ENCODE assay signal across 25 cellular contexts in the genomic region with DNA sequence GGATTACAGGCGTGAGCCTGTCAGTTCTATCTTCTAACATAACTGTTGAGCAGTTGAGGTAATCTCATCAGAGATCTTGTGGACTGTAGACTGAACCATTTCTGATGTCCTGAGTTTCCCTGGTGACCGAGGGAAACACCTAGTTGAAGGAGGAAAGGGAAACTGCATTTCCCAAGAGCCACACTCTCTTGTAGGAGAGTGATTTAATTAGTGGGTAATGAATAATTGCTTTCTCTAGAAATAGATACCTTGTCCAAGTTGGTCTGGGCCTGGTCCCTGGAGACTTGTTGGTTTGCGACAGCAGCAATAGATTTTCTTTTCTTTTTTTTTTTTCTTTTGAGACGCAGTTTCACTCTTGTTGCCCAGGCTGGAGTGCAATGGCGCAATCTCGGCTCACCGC.
"Had no signal": no experiment of that assay in that cellular context is flagged by ENCODE, and none has a peak within 500 bp of the region (broad histone marks: within the 10 kb centered on the region; RNA-seq: fewer than 3 reads in every experiment).

No MANE protein-coding gene starts in this region.

- DNase-seq: activated CD4-positive, alpha-beta T cell treated with anti-CD3 and anti-CD28 coated beads for 4 hours; activated CD4-positive, alpha-beta T cell treated with anti-CD3 and anti-CD28 coated beads, Interleukin-2, amount 50 U/mL, for 48 hours; activated CD8-positive, alpha-beta memory T cell treated with anti-CD3 and anti-CD28 coated beads for 24 hours; activated gamma-delta T cell; activated naive CD4-positive, alpha-beta T cell treated with anti-CD3 and anti-CD28 coated beads, Interleukin-2, amount 50 U/mL, for 16 hours; activated T-cell treated with anti-CD3 and anti-CD28 coated beads, Interleukin-2, amount 50 U/mL, for 1 hour; central memory CD4-positive, alpha-beta T cell; effector CD8-positive, alpha-beta T cell; gastrocnemius medialis; glutamatergic neuron; islet precursor cell; left ventricle myocardium inferior; mesendoderm; posterior cingulate gyrus; right lobe of liver; stimulated activated CD4-positive, alpha-beta T cell treated with anti-CD3 and anti-CD28 coated beads, Interleukin-12 subunit alpha, Interleukin-12 subunit beta, amount 100 ng/mL, for 4 hours; stimulated activated CD4-positive, alpha-beta T cell treated with anti-CD3 and anti-CD28 coated beads, Interleukin-4, amount 100 ng/mL, for 1 hour; stimulated activated naive CD8-positive, alpha-beta T cell treated with anti-CD3 and anti-CD28 coated beads, Interleukin-15, Interleukin-2, amounts not matched to agents 100 U/mL and 50 U/mL, for 24 hours; T-cell; uterus had no signal

- H3K27me3 Mint-ChIP-seq: natural killer cell treated with Interleukin-12 subunit alpha and Interleukin-12 subunit beta and Interleukin-15 and Interleukin-18, amount 100 ng/mL, for 72 hours; T-cell; type B pancreatic cell had no signal

- H3K9me3 ChIP-seq: gastrocnemius medialis, left ventricle myocardium inferior, right lobe of liver, uterus had no signal

- H3K4me1 ChIP-seq: gastrocnemius medialis, uterus had no signal

- H3K36me3 Mint-ChIP-seq: natural killer cell treated with Interleukin-12 subunit alpha and Interleukin-12 subunit beta and Interleukin-15 and Interleukin-18, amount 100 ng/mL, for 72 hours had no signal

- H3K27ac Mint-ChIP-seq: activated T-helper 1 cell treated with anti-CD3 and anti-CD28 coated beads, Interleukin-12 subunit alpha, Interleukin-12 subunit beta, Interleukin-2, Interleukin-4 antibody, amounts not matched to agents 30 ng/mL and 10 ng/mL and 1 ng/mL, durations not matched to agents 14 hours and 24 hours and 36 hours; natural killer cell treated with Interleukin-12 subunit alpha and Interleukin-12 subunit beta and Interleukin-15 and Interleukin-18, amount 100 ng/mL, for 72 hours; T-cell; T-helper 2 cell treated with Interferon-gamma antibody and Interleukin-4, amounts not matched to agents 5 μg/mL and 100 μg/mL, for 36 hours had no signal

- H3K27ac ChIP-seq: gastrocnemius medialis, left ventricle myocardium inferior, right lobe of liver had no signal

- H3K36me3 ChIP-seq: uterus had no signal

- ATAC-seq: natural killer cell treated with Interleukin-12 subunit alpha and Interleukin-12 subunit beta and Interleukin-15 and Interleukin-18, amount 100 ng/mL, for 72 hours; stimulated activated naive CD8-positive, alpha-beta T cell treated with anti-CD3 and anti-CD28 coated beads, Interleukin-15, Interleukin-2, amounts not matched to agents 100 U/mL and 50 U/mL, for 24 hours; T-cell had no signal

- H3K4me3 ChIP-seq: gastrocnemius medialis, left ventricle myocardium inferior, lung, right lobe of liver, uterus had no signal

- H3K4me3 Mint-ChIP-seq: activated T-helper 1 cell treated with anti-CD3 and anti-CD28 coated beads, Interleukin-12 subunit alpha, Interleukin-12 subunit beta, Interleukin-2, Interleukin-4 antibody, amounts not matched to agents 30 ng/mL and 10 ng/mL and 1 ng/mL, durations not matched to agents 14 hours and 24 hours and 36 hours; natural killer cell treated with Interleukin-12 subunit alpha and Interleukin-12 subunit beta and Interleukin-15 and Interleukin-18, amount 100 ng/mL, for 72 hours; T-cell; T-helper 2 cell treated with Interferon-gamma antibody and Interleukin-4, amounts not matched to agents 5 μg/mL and 100 μg/mL, for 36 hours had no signal

- H3K27me3 ChIP-seq: gastrocnemius medialis, right lobe of liver, uterus had no signal

- H3K9me3 Mint-ChIP-seq: activated T-helper 1 cell treated with anti-CD3 and anti-CD28 coated beads, Interleukin-12 subunit alpha, Interleukin-12 subunit beta, Interleukin-2, Interleukin-4 antibody, amounts not matched to agents 30 ng/mL and 10 ng/mL and 1 ng/mL, durations not matched to agents 14 hours and 24 hours and 36 hours; natural killer cell treated with Interleukin-12 subunit alpha and Interleukin-12 subunit beta and Interleukin-15 and Interleukin-18, amount 100 ng/mL, for 72 hours; T-cell; T-helper 2 cell treated with Interferon-gamma antibody and Interleukin-4, amounts not matched to agents 5 μg/mL and 100 μg/mL, for 36 hours; type B pancreatic cell had no signal
